Comparison of ENCODE assay signal across 24 cellular contexts in the genomic region with DNA sequence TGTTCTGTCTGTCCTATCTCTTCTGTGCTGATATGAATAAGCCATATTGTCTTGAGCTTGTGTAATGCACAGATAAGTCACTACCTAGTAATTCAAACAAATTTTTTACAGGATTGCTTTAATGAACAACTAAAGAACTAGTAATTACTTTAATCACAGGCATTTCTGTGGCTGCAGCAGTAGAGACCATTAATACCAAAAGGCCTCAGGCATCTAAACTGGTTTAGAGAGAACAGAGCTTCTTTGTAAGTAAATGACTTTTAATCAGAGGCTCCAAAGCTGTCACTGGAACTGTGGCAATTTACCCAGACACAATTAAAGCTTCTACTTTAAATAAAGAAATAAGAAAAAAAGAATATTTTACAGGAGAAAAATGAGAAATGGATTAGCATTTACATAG.
A peak's percentile ranks its signal among the peaks of the same experiment; 100 is the strongest.
DNase-seq lines count a peak whose midpoint lies in the region; ATAC-seq and TF ChIP-seq lines count a peak whose summit lies in the region.
"Had no signal": no experiment of that assay in that cellular context is flagged by ENCODE, and none has a peak within 500 bp of the region (broad histone marks: within the 10 kb centered on the region; RNA-seq: fewer than 3 reads in every experiment).

No MANE protein-coding gene starts in this region.

- CTCF ChIA-PET in activated naive CD4-positive, alpha-beta T cell treated with anti-CD3 and anti-CD28 coated beads, Interleukin-2, amount 10 ng/mL, durations not matched to agents 7 days and 5 days (lab: Charles Lee), result no interaction called here

- H3K9me3 Mint-ChIP-seq in activated naive CD4-positive, alpha-beta T cell treated with anti-CD3 and anti-CD28 coated beads, Interleukin-2, amount 10 ng/mL, durations not matched to agents 7 days and 5 days, result no peaks in the 10 kb centered on the region
- H3K9me3 Mint-ChIP-seq: activated T-helper 1 cell treated with anti-CD3 and anti-CD28 coated beads, Interleukin-12 subunit alpha, Interleukin-12 subunit beta, Interleukin-2, Interleukin-4 antibody, amounts not matched to agents 30 ng/mL and 10 ng/mL and 1 ng/mL, durations not matched to agents 14 hours and 24 hours and 36 hours; WTC11 had no signal

- H3K36me3 Mint-ChIP-seq in activated naive CD4-positive, alpha-beta T cell treated with anti-CD3 and anti-CD28 coated beads, Interleukin-2, amount 10 ng/mL, durations not matched to agents 7 days and 5 days, result no peaks in the 10 kb centered on the region
- H3K36me3 Mint-ChIP-seq: natural killer cell, WTC11 had no signal

- H3K27me3 ChIP-seq in HAP-1 (ENCODE audit: low read depth), result no peaks in the 10 kb centered on the region
- H3K27me3 ChIP-seq: cardiac muscle cell, thyroid gland had no signal

- DNase-seq in HAP-1 (ENCODE audit: low spot score in 2 of 2) (peak; percentile 35 to 89), NCI-H2081 (lab: John Stamatoyannopoulos, UW) (peak; percentile 16 to 63), epithelial cell of esophagus (ENCODE audit: low read depth) (peak; percentile 6), midbrain (lab: John Stamatoyannopoulos, UW) (peak; percentile 40), Right ventricle myocardium superior (no peak), GM19238 (ENCODE audit: insufficient read length, low spot score) (no peak)
- DNase-seq in activated naive CD4-positive, alpha-beta T cell treated with anti-CD3 and anti-CD28 coated beads, Interleukin-2, amount 10 ng/mL, durations not matched to agents 7 days and 5 days, result no peak
- DNase-seq: activated naive CD4-positive, alpha-beta T cell treated with anti-CD3 and anti-CD28 coated beads, Interleukin-2, amount 50 U/mL, for 16 hours; EL; head of caudate nucleus; left colon; natural killer cell; NCI-H2227 treated with DMSO at 0.1 percent for 48 hours; right cardiac atrium; stimulated activated naive CD4-positive, alpha-beta T cell treated with Interleukin-2 at 50 U/mL for 16 hours; T-helper 9 cell; thyroid gland had no signal

- H3K4me1 ChIP-seq in HAP-1, result peaks cover 26% of the 10 kb centered on the region
- H3K4me1 ChIP-seq: thyroid gland had no signal

- no peak for ATAC-seq in Right ventricle myocardium superior (ENCODE audit: poor library complexity)
- no peak for ATAC-seq in HG03196 (IDR thresholded peaks at IDR 0.05; ENCODE audit: unreplicated experiment)
- ATAC-seq: HCT116, HepG2, left colon, natural killer cell, right cardiac atrium, Right ventricle myocardium inferior, WTC11 had no signal

- in situ Hi-C loops in HAP-1 (cut with MboI; ENCODE audit: low sequenced_read_pairs), result no loop called here

- H3K27me3 Mint-ChIP-seq in activated naive CD4-positive, alpha-beta T cell treated with anti-CD3 and anti-CD28 coated beads, Interleukin-2, amount 10 ng/mL, durations not matched to agents 7 days and 5 days, result no peaks in the 10 kb centered on the region

- intact Hi-C loops in Right ventricle myocardium superior (cut with DNase I), result no loop called here

- H3K9me3 ChIP-seq in HAP-1, result no peaks in the 10 kb centered on the region
- H3K9me3 ChIP-seq: thyroid gland had no signal

- no peak for TF ChIP-seq CTCF in epithelial cell of esophagus (IDR thresholded peaks at IDR 0.05; ENCODE audit: insufficient read depth, low read depth, low read length, missing control alignments)

- H3K4me1 Mint-ChIP-seq in activated naive CD4-positive, alpha-beta T cell treated with anti-CD3 and anti-CD28 coated beads, Interleukin-2, amount 10 ng/mL, durations not matched to agents 7 days and 5 days, result no peaks in the 10 kb centered on the region
- H3K4me1 Mint-ChIP-seq: natural killer cell had no signal

- H3K36me3 ChIP-seq in HAP-1 (replicated peaks), result no peaks in the 10 kb centered on the region
- H3K36me3 ChIP-seq: cardiac muscle cell, thyroid gland had no signal

- H3K27ac Mint-ChIP-seq in activated naive CD4-positive, alpha-beta T cell treated with anti-CD3 and anti-CD28 coated beads, Interleukin-2, amount 10 ng/mL, durations not matched to agents 7 days and 5 days, result no peak overlapping the region
- H3K27ac Mint-ChIP-seq: activated T-helper 1 cell treated with anti-CD3 and anti-CD28 coated beads, Interleukin-12 subunit alpha, Interleukin-12 subunit beta, Interleukin-2, Interleukin-4 antibody, amounts not matched to agents 30 ng/mL and 10 ng/mL and 1 ng/mL, durations not matched to agents 14 hours and 24 hours and 36 hours; natural killer cell; WTC11 had no signal

- no peak overlapping the region for H3K4me3 Mint-ChIP-seq in activated naive CD4-positive, alpha-beta T cell treated with anti-CD3 and anti-CD28 coated beads, Interleukin-2, amount 10 ng/mL, durations not matched to agents 7 days and 5 days
- H3K4me3 Mint-ChIP-seq: activated T-helper 1 cell treated with anti-CD3 and anti-CD28 coated beads, Interleukin-12 subunit alpha, Interleukin-12 subunit beta, Interleukin-2, Interleukin-4 antibody, amounts not matched to agents 30 ng/mL and 10 ng/mL and 1 ng/mL, durations not matched to agents 14 hours and 24 hours and 36 hours; natural killer cell; WTC11 had no signal

- H3K4me3 ChIP-seq in HAP-1, result no peak overlapping the region
- no peak overlapping the region for H3K4me3 ChIP-seq in epithelial cell of esophagus (ENCODE audit: low read length)
- H3K4me3 ChIP-seq: cardiac muscle cell, thyroid gland had no signal

Comparison
In these comparisons a context has a peak if more than half of its experiments do, and no peak if none do; other contexts are left out.
1. DNase-seq: peak in HAP-1 (2 of 2), NCI-H2081 (2 of 2), epithelial cell of esophagus (single experiment) and midbrain (single experiment); none in Right ventricle myocardium superior (single experiment), activated naive CD4-positive, alpha-beta T cell treated with anti-CD3 and anti-CD28 coated beads, Interleukin-2, amount 10 ng/mL, durations not matched to agents 7 days and 5 days (single experiment) and GM19238 (single experiment).